In the genomic region with DNA sequence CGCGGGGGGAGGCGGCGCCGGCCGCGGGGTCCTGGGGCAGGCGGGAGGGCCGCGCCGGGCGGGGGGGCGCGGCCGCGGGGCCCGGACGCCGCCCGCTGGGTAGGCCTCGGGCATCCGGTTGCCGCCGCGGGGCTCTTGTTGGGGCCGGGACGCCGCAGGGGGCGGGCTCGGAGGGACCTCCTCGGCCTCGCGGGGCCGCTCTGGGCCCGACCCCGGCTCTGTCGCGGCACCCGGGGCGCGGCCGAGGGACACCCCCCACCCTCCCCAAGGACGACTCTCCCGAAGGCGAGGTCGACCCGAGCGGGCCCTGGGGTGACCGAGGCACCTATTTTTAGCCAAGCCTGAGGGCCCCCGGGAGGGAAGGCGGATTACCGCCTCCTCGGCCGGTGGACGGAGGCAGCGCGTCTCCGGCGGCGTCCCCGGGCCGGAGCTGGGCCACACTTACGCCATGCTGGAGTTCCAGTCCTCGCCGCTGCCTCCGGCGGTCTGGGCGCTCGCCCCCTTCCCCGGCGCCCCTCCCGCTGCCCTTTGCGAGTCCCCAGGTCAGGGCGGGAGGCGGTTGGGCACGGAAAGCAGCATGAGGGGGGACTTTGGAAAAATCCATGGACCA, we compare ENCODE assay signal across 8 cellular contexts. TPM values are rescaled to one million over a fixed set of nuclear protein-coding genes. Genes with fewer than 3 reads are reported as not detected.
DNase-seq lines count a peak whose midpoint lies in the region; ATAC-seq and TF ChIP-seq lines count a peak whose summit lies in the region.

No MANE protein-coding gene starts in this region.

- H3K4me1 ChIP-seq in BE2C, result peaks cover 14% of the 10 kb centered on the region

- TF ChIP-seq CTCF in BE2C (IDR thresholded peaks at IDR 0.05; ENCODE audit: low read depth, low read length), result no peak
- no peak for TF ChIP-seq CTCF in WI38 (IDR thresholded peaks at IDR 0.05; ENCODE audit: low read depth, low read length)

- DNase-seq in BE2C (peak; percentile 59), left lobe of liver (ENCODE audit: low spot score) (peak; percentile 57), COLO829 (ENCODE audit: low spot score) (no peak)
- DNase-seq in central memory CD4-positive, alpha-beta T cell, result peak; percentile 63
- peak; percentile 54 for DNase-seq in stimulated activated CD4-positive, alpha-beta T cell treated with anti-CD3 and anti-CD28 coated beads, Interleukin-4, amount 100 ng/mL, for 1 hour

- H3K4me3 ChIP-seq in BE2C (ENCODE audit: low read depth, low read length) (peak overlapping the region; percentile 92), WI38 (ENCODE audit: low read depth, low read length) (peak overlapping the region; percentile 89)

- H3K27me3 ChIP-seq in BE2C, result no peaks in the 10 kb centered on the region

- H3K9me3 ChIP-seq in BE2C, result no peaks in the 10 kb centered on the region

- peaks cover 3% of the 10 kb centered on the region; the same call in 1 of the 2 replicates for H3K36me3 ChIP-seq in BE2C

- ATAC-seq in GM19372 (IDR thresholded peaks at IDR 0.05; ENCODE audit: low read depth, unreplicated experiment) (peak; percentile 40), HG03460 (IDR thresholded peaks at IDR 0.05; ENCODE audit: unreplicated experiment) (peak; percentile 41), left lobe of liver (peak; percentile 41)

RNA-seq across cellular contexts. Expression of a gene that starts 0.5 kb away (rescaled TPM):
- polyA plus RNA-seq in BE2C (2012; ENCODE audit: insufficient read depth, insufficient read length, low read depth), result 94.3 TPM
- total RNA-seq in left lobe of liver, result 53.1 TPM
